Comparison of ENCODE assay signal across 10 cellular contexts in the genomic region with DNA sequence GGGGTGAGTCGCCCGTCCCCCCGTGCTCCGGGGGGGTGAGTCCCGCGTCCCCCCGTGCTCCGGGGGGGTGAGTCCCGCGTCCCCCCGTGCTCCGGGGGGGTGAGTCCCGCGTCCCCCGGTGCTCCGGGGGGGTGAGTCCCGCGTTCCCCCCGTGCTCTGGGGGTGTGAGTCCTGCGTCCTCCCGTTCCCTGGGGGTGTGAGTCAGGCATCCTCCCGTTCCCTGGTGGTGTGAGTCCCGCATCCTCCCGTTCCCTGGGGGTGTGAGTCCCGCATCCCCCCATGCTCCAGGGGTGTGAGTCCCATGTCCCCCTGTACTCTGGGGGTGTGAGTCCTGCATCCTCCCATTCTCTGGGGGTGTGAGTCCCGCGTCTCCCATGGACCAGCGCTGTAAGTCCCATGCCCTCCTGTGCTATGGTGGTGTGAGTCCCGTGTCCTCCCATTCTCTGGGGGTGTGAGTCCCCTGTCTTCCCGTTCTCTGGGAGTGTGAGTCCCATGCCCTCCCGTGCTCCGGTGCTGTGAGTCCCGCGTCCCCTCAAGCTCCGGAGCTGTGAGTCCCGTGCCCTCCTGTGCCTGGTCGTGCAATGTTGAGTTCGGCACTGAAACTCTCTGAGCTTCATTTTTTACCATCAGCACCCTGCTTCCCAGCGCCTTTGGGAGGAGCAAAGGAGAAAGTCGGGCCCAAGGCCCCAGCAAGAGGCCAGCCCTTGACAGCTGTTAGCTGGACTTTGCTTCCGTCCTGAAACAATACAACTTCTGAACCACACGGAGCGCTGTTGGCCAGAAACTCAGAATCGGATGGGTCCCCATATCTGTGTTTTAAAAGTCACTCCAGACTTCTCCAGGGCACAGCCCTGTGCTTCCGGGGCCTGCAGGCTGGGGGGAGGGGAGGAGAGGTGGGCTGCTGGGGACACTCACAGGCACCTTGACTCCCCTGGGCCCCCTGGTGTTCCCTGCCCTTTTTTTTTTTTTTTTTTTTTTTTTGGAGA. TPM values are rescaled to one million over a fixed set of nuclear protein-coding genes. Genes with fewer than 3 reads are reported as not detected.
DNase-seq lines count a peak whose midpoint lies in the region; ATAC-seq, FAIRE-seq and TF ChIP-seq lines count a peak whose summit lies in the region.
"Had no signal": no experiment of that assay in that cellular context is flagged by ENCODE, and none has a peak within 500 bp of the region (broad histone marks: within the 10 kb centered on the region; RNA-seq: fewer than 3 reads in every experiment).

No MANE protein-coding gene starts in this region.

- no peaks in the 10 kb centered on the region for H3K27me3 ChIP-seq in mammary epithelial cell (ENCODE audit: insufficient read depth, low read length)
- H3K27me3 ChIP-seq in left lung, result peaks cover 0 to 72% of the 10 kb centered on the region in 2 donors

- ATAC-seq in left lung, result peak; percentile 57

- BruUV-seq in mammary epithelial cell (replicated peaks; lab: Mats Ljungman, UMichigan), result no TSS peak

- in situ Hi-C loops in mammary epithelial cell (cut with MboI; ENCODE audit: low sequenced_read_pairs in 2 of 2), result no loop called here

- no peaks in the 10 kb centered on the region for H3K36me3 Mint-ChIP-seq in T-helper 2 cell treated with Interferon-gamma antibody and Interleukin-4, amounts not matched to agents 5 μg/mL and 100 μg/mL, for 36 hours (ENCODE audit: low read depth)

- CTCF ChIA-PET in mammary epithelial cell (lab: Charles Lee; ENCODE audit: low non-redundant PET), result interaction anchor here (0.6 kb wide), 1 partner anchor 19 kb away, joined by 3 read pairs; no protein-coding TSS in a partner anchor

- WGBS in mammary epithelial cell (ENCODE audit: low coverage, missing lambda C conversion rate), result 47% methylated on average over 20 of the region's 45 CpGs

- H3K9me3 Mint-ChIP-seq in T-helper 2 cell treated with Interferon-gamma antibody and Interleukin-4, amounts not matched to agents 5 μg/mL and 100 μg/mL, for 36 hours, result peaks cover 6% of the 10 kb centered on the region

- H3K4me3 Mint-ChIP-seq in T-helper 2 cell treated with Interferon-gamma antibody and Interleukin-4, amounts not matched to agents 5 μg/mL and 100 μg/mL, for 36 hours, result no peak overlapping the region
- H3K4me3 Mint-ChIP-seq: dendritic cell treated with granulocyte-macrophage colony-stimulating factor and Interleukin-4, amounts not matched to agents 40 ng/mL and 50 ng/mL, for 4 days; stimulated activated naive CD8-positive, alpha-beta T cell treated with anti-CD3 and anti-CD28 coated beads, Interleukin-15, Interleukin-2, amounts not matched to agents 100 ng/mL and 50 ng/mL, for 24 hours had no signal

- H3K27ac Mint-ChIP-seq in T-helper 2 cell treated with Interferon-gamma antibody and Interleukin-4, amounts not matched to agents 5 μg/mL and 100 μg/mL, for 36 hours, result no peak overlapping the region
- H3K27ac Mint-ChIP-seq: dendritic cell treated with granulocyte-macrophage colony-stimulating factor and Interleukin-4, amounts not matched to agents 40 ng/mL and 50 ng/mL, for 4 days; stimulated activated naive CD8-positive, alpha-beta T cell treated with anti-CD3 and anti-CD28 coated beads, Interleukin-15, Interleukin-2, amounts not matched to agents 100 ng/mL and 50 ng/mL, for 24 hours had no signal

- dilution Hi-C loops in mammary epithelial cell (cut with HindIII; ENCODE audit: low sequenced_read_pairs), result no loop called here

- H3K27ac ChIP-seq in mammary epithelial cell (ENCODE audit: insufficient read depth, low read depth, low read length) (no peak overlapping the region), left lung (no peak overlapping the region)

- intact Hi-C loops in mammary epithelial cell (cut with micrococcal nuclease) (no loop called here), left lung (cut with DNase I) (no loop called here)

- peak; percentile 43 for TF ChIP-seq CTCF in AG09309 (IDR thresholded peaks at IDR 0.05; ENCODE audit: control insufficient read depth, insufficient read depth, low read depth, low read length, missing control alignments)
- TF ChIP-seq CTCF in mammary epithelial cell (conservative IDR thresholded peaks at IDR 0.05 in 1 of 2, IDR thresholded peaks at IDR 0.05 in 1 of 2; ENCODE audit: extremely low read depth in 1 of 2, insufficient read depth in 1 of 2, low read depth in 1 of 2, low read length in 2 of 2), result peak; percentile 40 to 52
- peak; percentile 26 to 46 for TF ChIP-seq CTCF in left lung (IDR thresholded peaks at IDR 0.05)

- no peaks in the 10 kb centered on the region for H3K27me3 Mint-ChIP-seq in T-helper 2 cell treated with Interferon-gamma antibody and Interleukin-4, amounts not matched to agents 5 μg/mL and 100 μg/mL, for 36 hours (ENCODE audit: low read depth)

- no peak overlapping the region for H3K4me3 ChIP-seq in AG09309 (ENCODE audit: control insufficient read depth, low read depth, low read length)
- H3K4me3 ChIP-seq in mammary epithelial cell (replicated peaks in 1 of 3; ENCODE audit: insufficient read depth in 1 of 3, low read depth in 2 of 3, low read length in 3 of 3), result no peak overlapping the region
- H3K4me3 ChIP-seq in left lung, result no peak overlapping the region

- H3K9me3 ChIP-seq in mammary epithelial cell (replicated peaks; ENCODE audit: insufficient read depth, low read length), result no peaks in the 10 kb centered on the region
- no peaks in the 10 kb centered on the region for H3K9me3 ChIP-seq in left lung

- H2AFZ ChIP-seq in mammary epithelial cell (ENCODE audit: low read depth, low read length), result no peak overlapping the region

- peak; percentile 45 for FAIRE-seq in GM18507 (lab: Jason Lieb, UNC)

- H4K20me1 ChIP-seq in mammary epithelial cell (ENCODE audit: insufficient read depth, low read length), result no peaks in the 10 kb centered on the region

- H3K36me3 ChIP-seq in mammary epithelial cell (ENCODE audit: insufficient read depth, low read length), result no peaks in the 10 kb centered on the region
- H3K36me3 ChIP-seq in left lung, result no peaks in the 10 kb centered on the region

- no peaks in the 10 kb centered on the region for H3K4me1 ChIP-seq in mammary epithelial cell (ENCODE audit: insufficient read depth, low read length)
- no peaks in the 10 kb centered on the region for H3K4me1 ChIP-seq in left lung

- H3K4me2 ChIP-seq in mammary epithelial cell (ENCODE audit: insufficient read depth, low read depth, low read length), result no peak overlapping the region

- DNase-seq in AG09309 (ENCODE audit: low read depth), result no peak
- peak; percentile 22 for DNase-seq in GM18507 (ENCODE audit: extremely low spot score, insufficient read length, low read depth)
- peak; percentile 78 for DNase-seq in NCI-H748 (lab: John Stamatoyannopoulos, UW; ENCODE audit: unreplicated experiment)
- DNase-seq in mammary epithelial cell, result peak; percentile 23
- no peak for DNase-seq in left lung
- no peak for DNase-seq in GOT3 (lab: John Stamatoyannopoulos, UW)
- no peak for DNase-seq in activated naive CD4-positive, alpha-beta T cell treated with Interleukin-2 at 50 U/mL for 16 hours
- no peak for DNase-seq in T-helper 2 cell treated with Interferon-gamma antibody and Interleukin-4, amounts not matched to agents 5 μg/mL and 100 μg/mL, for 36 hours (ENCODE audit: low spot score)

- no peak overlapping the region for H3K9ac ChIP-seq in mammary epithelial cell (ENCODE audit: insufficient read depth, low read length)

- H3K79me2 ChIP-seq in mammary epithelial cell (ENCODE audit: insufficient read depth, low read length), result no peaks in the 10 kb centered on the region

- peaks cover 2% of the 10 kb centered on the region for H3K4me1 Mint-ChIP-seq in T-helper 2 cell treated with Interferon-gamma antibody and Interleukin-4, amounts not matched to agents 5 μg/mL and 100 μg/mL, for 36 hours (ENCODE audit: low read depth)

RNA-seq across cellular contexts. Expression of a gene that starts 11.5 kb away (rescaled TPM):
- total RNA-seq in mammary epithelial cell, result 10 to 100 TPM in 1 of 2 donors, 1 to 10 TPM in 1; 9.0 to 48.2 TPM
- polyA plus RNA-seq in mammary epithelial cell, result 17.2 TPM
- 41.2 TPM for polyA minus RNA-seq in mammary epithelial cell
- 10 to 100 TPM; 37.1 to 48.2 TPM for total RNA-seq in left lung

Comparison
In these comparisons a context has a peak if more than half of its experiments do, and no peak if none do; other contexts are left out.
1. DNase-seq: peak in GM18507 (single experiment), NCI-H748 (single experiment) and mammary epithelial cell (single experiment); none in AG09309 (single experiment), left lung (0 of 2), GOT3 (single experiment), activated naive CD4-positive, alpha-beta T cell treated with Interleukin-2 at 50 U/mL for 16 hours (single experiment) and T-helper 2 cell treated with Interferon-gamma antibody and Interleukin-4, amounts not matched to agents 5 μg/mL and 100 μg/mL, for 36 hours (single experiment).
2. Peak in every context shown above with its lines, with median percentiles within 50 percentile points of each other: CTCF ChIP-seq.